Comparison of ENCODE assay signal across 29 cellular contexts in genomic region chr14:88617479-88617878, GRCh38.
"Had no signal": no experiment of that assay in that cellular context is flagged by ENCODE, and none has a peak within 500 bp of the region (broad histone marks: within the 10 kb centered on the region; RNA-seq: fewer than 3 reads in every experiment).

No MANE protein-coding gene starts in this region.

- DNase-seq: hypothalamus; immature natural killer cell; kidney; left colon; left lung; naive thymus-derived CD8-positive, alpha-beta T cell; nucleus accumbens; pancreas; posterior cingulate gyrus; retina; right cardiac atrium; sigmoid colon; small intestine; spleen; stimulated activated CD4-positive, alpha-beta T cell treated with anti-CD3 and anti-CD28 coated beads, Interleukin-4, amount 100 ng/mL, for 24 hours; stimulated activated naive CD4-positive, alpha-beta T cell; tibial artery; trophoblast cell; upper lobe of right lung had no signal

- ATAC-seq: left colon; left lung; naive thymus-derived CD8-positive, alpha-beta T cell; pancreas; right cardiac atrium; stimulated activated effector memory CD8-positive, alpha-beta T cell treated with anti-CD3 and anti-CD28 coated beads, Interleukin-12 subunit alpha, Interleukin-12 subunit beta, amount 100 ng/mL, for 72 hours; upper lobe of right lung had no signal

- FAIRE-seq: kidney, pancreas, urothelium cell line had no signal

- H3K9me3 Mint-ChIP-seq: immature natural killer cell; memory B cell; naive thymus-derived CD8-positive, alpha-beta T cell; nephron; neural crest cell; stimulated activated effector memory CD8-positive, alpha-beta T cell treated with anti-CD3 and anti-CD28 coated beads, Interleukin-12 subunit alpha, Interleukin-12 subunit beta, amount 100 ng/mL, for 72 hours; stimulated activated naive CD8-positive, alpha-beta T cell treated with anti-CD3 and anti-CD28 coated beads, Interleukin-15, Interleukin-2, amounts not matched to agents 100 ng/mL and 50 ng/mL, for 24 hours had no signal

- H3K27me3 ChIP-seq: left lung, pancreas, sigmoid colon, spleen, suprapubic skin, tibial artery, upper lobe of right lung had no signal

- H3K4me1 ChIP-seq: left lung, prostate gland had no signal

- H3K27ac Mint-ChIP-seq: memory B cell; stimulated activated effector memory CD8-positive, alpha-beta T cell treated with anti-CD3 and anti-CD28 coated beads, Interleukin-12 subunit alpha, Interleukin-12 subunit beta, amount 100 ng/mL, for 72 hours; stimulated activated naive CD8-positive, alpha-beta T cell treated with anti-CD3 and anti-CD28 coated beads, Interleukin-15, Interleukin-2, amounts not matched to agents 100 ng/mL and 50 ng/mL, for 24 hours had no signal

- H3K27me3 Mint-ChIP-seq: memory B cell; naive thymus-derived CD8-positive, alpha-beta T cell; stimulated activated naive CD8-positive, alpha-beta T cell treated with anti-CD3 and anti-CD28 coated beads, Interleukin-15, Interleukin-2, amounts not matched to agents 100 ng/mL and 50 ng/mL, for 24 hours had no signal

- H3K4me3 Mint-ChIP-seq: immature natural killer cell; memory B cell; naive thymus-derived CD8-positive, alpha-beta T cell; nephron; neural crest cell; stimulated activated effector memory CD8-positive, alpha-beta T cell treated with anti-CD3 and anti-CD28 coated beads, Interleukin-12 subunit alpha, Interleukin-12 subunit beta, amount 100 ng/mL, for 72 hours; stimulated activated naive CD8-positive, alpha-beta T cell treated with anti-CD3 and anti-CD28 coated beads, Interleukin-15, Interleukin-2, amounts not matched to agents 100 ng/mL and 50 ng/mL, for 24 hours had no signal

- H3K9me3 ChIP-seq: left lung, pancreas, prostate gland, sigmoid colon, spleen, suprapubic skin, thoracic aorta, tibial artery, upper lobe of right lung had no signal

- H3K36me3 ChIP-seq: pancreas had no signal

- H3K4me3 ChIP-seq: left lung, lung, pancreas, prostate gland, sigmoid colon, spleen, suprapubic skin, thoracic aorta, tibial artery, upper lobe of right lung had no signal

- H3K27ac ChIP-seq: left lung, pancreas, prostate gland, sigmoid colon, spleen, suprapubic skin, thoracic aorta, tibial artery, upper lobe of right lung had no signal
